In genomic region chr11:95232666-95233065, GRCh38 we compare ENCODE assay signal across 8 cellular contexts. TPM values are rescaled to one million over a fixed set of nuclear protein-coding genes. Genes with fewer than 3 reads are reported as not detected.
DNase-seq lines count a peak whose midpoint lies in the region; ATAC-seq and TF ChIP-seq lines count a peak whose summit lies in the region.

No MANE protein-coding gene starts in this region.

- H3K27ac ChIP-seq in RWPE1: peak overlapping the region; percentile 95
- peak overlapping the region; percentile 71 to 96 (median 90) for H3K27ac ChIP-seq in gastroesophageal sphincter
- peak overlapping the region; percentile 68 to 79 (median 70) for H3K27ac ChIP-seq in gastrocnemius medialis

- CTCF ChIA-PET in RWPE1 (lab: Yijun Ruan, JAX): interaction anchor here (0.7 kb wide), 1 partner anchor 42 kb away, joined by 3 read pairs; no protein-coding TSS in a partner anchor

- peak; percentile 36 for DNase-seq in GM12865 (ENCODE audit: low read depth)
- no peak for DNase-seq in RWPE1 (ENCODE audit: low spot score)
- DNase-seq in gastrocnemius medialis: no peak
- DNase-seq in D341Med (ENCODE audit: low spot score): no peak
- no peak for DNase-seq in germinal center (ENCODE audit: low spot score)
- no peak for DNase-seq in nucleus accumbens (lab: John Stamatoyannopoulos, UW)

- TF ChIP-seq POLR2A in gastroesophageal sphincter (IDR thresholded peaks at IDR 0.05) (no peak), gastrocnemius medialis (IDR thresholded peaks at IDR 0.05) (no peak)

- H3K4me3 ChIP-seq in GM12865 (ENCODE audit: low read depth, low read length) (peak overlapping the region; percentile 55), gastroesophageal sphincter (peak overlapping the region; percentile 39 to 61), gastrocnemius medialis (peak overlapping the region; percentile 31 to 83 (median 76))

- 45 to 56% methylated on average over 3 of the region's 3 CpGs for WGBS in gastroesophageal sphincter (ENCODE audit: low coverage in 1 of 2), 2 donors

- no peak for TF ChIP-seq EP300 in gastroesophageal sphincter (IDR thresholded peaks at IDR 0.05)

- H3K36me3 ChIP-seq in gastroesophageal sphincter: no peaks in the 10 kb centered on the region
- no peaks in the 10 kb centered on the region for H3K36me3 ChIP-seq in gastrocnemius medialis

- in situ Hi-C loops in gastrocnemius medialis (cut with MboI; ENCODE audit: low sequenced_read_pairs in 4 of 4): loop anchor here in 1 of 4 donors (25.0 kb wide), 1 partner anchor 170 kb away; the partner anchor contains the start of gene SRSF8

- no peak for TF ChIP-seq CTCF in GM12865 (IDR thresholded peaks at IDR 0.05; ENCODE audit: insufficient read depth, low read depth, low read length, missing control alignments)
- no peak for TF ChIP-seq CTCF in RWPE1 (conservative IDR thresholded peaks at IDR 0.05; ENCODE audit: low read depth)
- no peak for TF ChIP-seq CTCF in gastroesophageal sphincter (IDR thresholded peaks at IDR 0.05)
- TF ChIP-seq CTCF in gastrocnemius medialis (IDR thresholded peaks at IDR 0.05 in 4 of 5, conservative IDR thresholded peaks at IDR 0.05 in 1 of 5): no peak

- H3K9me3 ChIP-seq in gastroesophageal sphincter (no peaks in the 10 kb centered on the region), gastrocnemius medialis (no peaks in the 10 kb centered on the region)

- POLR2A ChIA-PET in RWPE1 (lab: Yijun Ruan, JAX; ENCODE audit: low non-redundant PET): interaction anchor here (0.6 kb wide), 1 partner anchor 143 kb away, joined by 3 read pairs; the partner anchor contains the start of gene ENDOD1

- ATAC-seq in gastroesophageal sphincter: no peak
- ATAC-seq in gastrocnemius medialis: no peak
- no peak for ATAC-seq in GM21360 (IDR thresholded peaks at IDR 0.05; ENCODE audit: unreplicated experiment)

- intact Hi-C loops in gastrocnemius medialis (cut with DNase I; ENCODE audit: low total_unique reads): loop anchor here (5.0 kb wide), 2 partner anchors 105 to 475 kb away; no protein-coding TSS in a partner anchor

- H3K27me3 ChIP-seq in gastroesophageal sphincter (no peaks in the 10 kb centered on the region), gastrocnemius medialis (no peaks in the 10 kb centered on the region)

- peaks cover 0 to 37% (median 5%) of the 10 kb centered on the region in 3 donors for H3K4me1 ChIP-seq in gastroesophageal sphincter
- H3K4me1 ChIP-seq in gastrocnemius medialis: peaks cover 22 to 25% of the 10 kb centered on the region in 2 donors

RNA-seq across cellular contexts. Expression of gene SESN3, which starts 1.7 kb away (rescaled TPM):
- 10 to 100 TPM; 24.5 to 32.8 (median 28.8) TPM for total RNA-seq in gastroesophageal sphincter
- total RNA-seq in gastrocnemius medialis: 10 to 100 TPM in 1 of 4 donors, 1 to 10 TPM in 3; 6.0 to 10.8 (median 7.8) TPM
